ENCODE assay signal across 17 cellular contexts in genomic region chr2:120622886-120623753, GRCh38.
"Had no signal": no experiment of that assay in that cellular context is flagged by ENCODE, and none has a peak within 500 bp of the region (broad histone marks: within the 10 kb centered on the region; RNA-seq: fewer than 3 reads in every experiment).

No MANE protein-coding gene starts in this region.

- DNase-seq: activated CD4-positive, alpha-beta T cell treated with anti-CD3 and anti-CD28 coated beads for 36 hours; activated CD8-positive, alpha-beta memory T cell treated with anti-CD3 and anti-CD28 coated beads, Interleukin-2, amount 50 U/mL, for 48 hours; activated CD8-positive, alpha-beta T cell treated with anti-CD3 and anti-CD28 coated beads, Interleukin-2, amount 10 ng/mL, durations not matched to agents 7 days and 5 days; activated naive CD4-positive, alpha-beta T cell treated with Interleukin-2 at 50 U/mL for 16 hours; adrenal gland; cortex of kidney; effector CD8-positive, alpha-beta T cell; gastrocnemius medialis; hippocampal formation; ovary; retina; stimulated activated CD4-positive, alpha-beta T cell treated with anti-CD3 and anti-CD28 coated beads, Interleukin-1b, Interleukin-23, amount 100 ng/mL, for 48 hours; stimulated activated naive B cell treated with anti-CD40 and anti-IgM and Interleukin-4, amounts not matched to agents 10 μg/mL and 1 μg/mL and 100 μg/mL, for 72 hours; T1000; trophoblast cell had no signal

- H3K4me1 ChIP-seq: adrenal gland, gastrocnemius medialis had no signal

- H3K27ac ChIP-seq: adrenal gland, gastrocnemius medialis, ovary had no signal

- H3K9me3 ChIP-seq: adrenal gland, gastrocnemius medialis, ovary had no signal

- H3K4me3 ChIP-seq: adrenal gland, gastrocnemius medialis, lung, ovary had no signal

- H3K36me3 ChIP-seq: adrenal gland, gastrocnemius medialis, ovary had no signal

- ATAC-seq: activated CD4-positive, alpha-beta T cell treated with anti-CD3 and anti-CD28 coated beads for 36 hours; activated CD8-positive, alpha-beta T cell treated with anti-CD3 and anti-CD28 coated beads, Interleukin-2, amount 10 ng/mL, durations not matched to agents 7 days and 5 days; gastrocnemius medialis; stimulated activated naive B cell treated with anti-CD40 and anti-IgM and Interleukin-4, amounts not matched to agents 10 μg/mL and 1 μg/mL and 100 μg/mL, for 72 hours; T-cell had no signal
